10 cellular contexts compared by ENCODE assay signal in genomic region chr11:95152878-95153856, GRCh38.
DNase-seq lines count a peak whose midpoint lies in the region; ATAC-seq, FAIRE-seq and TF ChIP-seq lines count a peak whose summit lies in the region.
"Had no signal": no experiment of that assay in that cellular context is flagged by ENCODE, and none has a peak within 500 bp of the region (broad histone marks: within the 10 kb centered on the region; RNA-seq: fewer than 3 reads in every experiment).

No MANE protein-coding gene starts in this region.

- H3K27ac ChIP-seq in mammary epithelial cell (ENCODE audit: insufficient read depth, low read depth, low read length) (peak overlapping the region; percentile 20), small intestine (ENCODE audit: low read depth in 1 of 2, low read length in 1 of 2) (peak overlapping the region; percentile 41 to 76), hepatocyte (no peak overlapping the region)
- H3K27ac ChIP-seq: epithelial cell of prostate had no signal

- H3K79me2 ChIP-seq in mammary epithelial cell (ENCODE audit: insufficient read depth, low read length) (no peaks in the 10 kb centered on the region), hepatocyte (no peaks in the 10 kb centered on the region)

- peaks cover 47% of the 10 kb centered on the region for H3K4me1 ChIP-seq in mammary epithelial cell (ENCODE audit: insufficient read depth, low read length)
- H3K4me1 ChIP-seq in small intestine (ENCODE audit: control insufficient read depth in 2 of 2, insufficient read depth in 1 of 2, low read depth in 1 of 2, low read length in 1 of 2) = peaks cover 2 to 3% of the 10 kb centered on the region in 2 donors
- H3K4me1 ChIP-seq in hepatocyte (ENCODE audit: insufficient read depth) = peaks cover 23% of the 10 kb centered on the region

- no peaks in the 10 kb centered on the region for H3K27me3 ChIP-seq in mammary epithelial cell (ENCODE audit: insufficient read depth, low read length)
- no peaks in the 10 kb centered on the region for H3K27me3 ChIP-seq in small intestine (ENCODE audit: control insufficient read depth in 2 of 2, insufficient read depth in 2 of 2, low read length in 2 of 2)
- H3K27me3 ChIP-seq in hepatocyte = no peaks in the 10 kb centered on the region

- no peaks in the 10 kb centered on the region for H3K9me3 ChIP-seq in mammary epithelial cell (replicated peaks; ENCODE audit: insufficient read depth, low read length)
- no peaks in the 10 kb centered on the region for H3K9me3 ChIP-seq in small intestine (ENCODE audit: control insufficient read depth, low read depth)
- no peaks in the 10 kb centered on the region for H3K9me3 ChIP-seq in hepatocyte (ENCODE audit: low read depth)
- H3K9me3 ChIP-seq: HAP-1 had no signal

- H3K4me3 ChIP-seq in mammary epithelial cell (replicated peaks in 1 of 3; ENCODE audit: insufficient read depth in 1 of 3, low read depth in 2 of 3, low read length in 3 of 3) (peak overlapping the region; percentile 26 to 44 (median 37)), small intestine (ENCODE audit: low read depth in 1 of 2, low read length in 2 of 2) (peak overlapping the region in 1 of 2 donors; percentile 18), hepatocyte (no peak overlapping the region)
- H3K4me3 ChIP-seq: HAP-1 had no signal

- DNase-seq in OCI-M2 (lab: John Stamatoyannopoulos, UW; ENCODE audit: unreplicated experiment) (peak; percentile 37), mammary epithelial cell (no peak), small intestine (peak; percentile 45), hepatocyte (ENCODE audit: low spot score) (no peak)

- CTCF ChIA-PET in mammary epithelial cell (lab: Charles Lee; ENCODE audit: low non-redundant PET) = interaction anchor here (0.5 to 0.8 kb wide), 2 partner anchors 80 to 541 kb away, joined by 3 read pairs; no protein-coding TSS in a partner anchor

- H3K4me2 ChIP-seq in mammary epithelial cell (ENCODE audit: insufficient read depth, low read depth, low read length) (peak overlapping the region; percentile 90), hepatocyte (no peak overlapping the region)

- WGBS in mammary epithelial cell (ENCODE audit: low coverage, missing lambda C conversion rate) = 13% methylated on average over 10 of the region's 10 CpGs
- 11 to 31% (median 14%) methylated on average over 10 of the region's 10 CpGs for WGBS in small intestine, 3 donors
- WGBS in hepatocyte (ENCODE audit: low lambda C conversion rate, missing lambda C conversion rate) = 82% methylated on average over 10 of the region's 10 CpGs

- intact Hi-C loops in mammary epithelial cell (cut with micrococcal nuclease) = no loop called here

- H4K20me1 ChIP-seq in mammary epithelial cell (ENCODE audit: insufficient read depth, low read length) = no peaks in the 10 kb centered on the region
- H4K20me1 ChIP-seq in hepatocyte (ENCODE audit: insufficient read depth, poor library complexity, severe bottlenecking) = no peaks in the 10 kb centered on the region

- no peaks in the 10 kb centered on the region for H3K9me2 ChIP-seq in hepatocyte (replicated peaks; ENCODE audit: insufficient read depth)

- TF ChIP-seq CTCF in mammary epithelial cell (conservative IDR thresholded peaks at IDR 0.05 in 1 of 2, IDR thresholded peaks at IDR 0.05 in 1 of 2; ENCODE audit: extremely low read depth in 1 of 2, insufficient read depth in 1 of 2, low read depth in 1 of 2, low read length in 2 of 2) = no peak
- no peak for TF ChIP-seq CTCF in hepatocyte (IDR thresholded peaks at IDR 0.05; ENCODE audit: poor library complexity)

- no TSS peak for BruUV-seq in mammary epithelial cell (replicated peaks; lab: Mats Ljungman, UMichigan)

- peak overlapping the region; percentile 60 for H3K9ac ChIP-seq in mammary epithelial cell (ENCODE audit: insufficient read depth, low read length)

- ATAC-seq in GM18498 (IDR thresholded peaks at IDR 0.05; ENCODE audit: unreplicated experiment) = peak; percentile 15
- no peak for ATAC-seq in HG02588 (IDR thresholded peaks at IDR 0.05; ENCODE audit: unreplicated experiment)
- ATAC-seq in HG03565 (IDR thresholded peaks at IDR 0.05; ENCODE audit: unreplicated experiment) = no peak

- in situ Hi-C loops in mammary epithelial cell (cut with MboI; ENCODE audit: low sequenced_read_pairs in 2 of 2) = loop anchor here (5.0 to 10.0 kb wide), 4 partner anchors 552 to 1272 kb away; no protein-coding TSS in a partner anchor

- no peak for FAIRE-seq in small intestine (lab: Jason Lieb, UNC)
- FAIRE-seq: G401.6 had no signal

- H3K36me3 ChIP-seq in mammary epithelial cell (ENCODE audit: insufficient read depth, low read length) = no peaks in the 10 kb centered on the region
- no peaks in the 10 kb centered on the region for H3K36me3 ChIP-seq in small intestine (ENCODE audit: control insufficient read depth in 2 of 2, insufficient read depth in 2 of 2, low read length in 2 of 2)
- no peaks in the 10 kb centered on the region for H3K36me3 ChIP-seq in hepatocyte (replicated peaks; ENCODE audit: insufficient read depth, low read depth)
- H3K36me3 ChIP-seq: HAP-1 had no signal

- peak overlapping the region; percentile 82 for H2AFZ ChIP-seq in mammary epithelial cell (ENCODE audit: low read depth, low read length)
- no peak overlapping the region for H2AFZ ChIP-seq in hepatocyte

- dilution Hi-C loops in mammary epithelial cell (cut with HindIII; ENCODE audit: low sequenced_read_pairs) = loop anchor here (5.0 kb wide), 1 partner anchor 559 kb away; no protein-coding TSS in a partner anchor

Comparison
In these comparisons a context has a peak if more than half of its experiments do, and no peak if none do; other contexts are left out.
1. DNase-seq: peak in OCI-M2 (single experiment) and small intestine (single experiment); none in mammary epithelial cell (single experiment) and hepatocyte (single experiment).